ENCODE assay signal across 8 cellular contexts in the genomic region with DNA sequence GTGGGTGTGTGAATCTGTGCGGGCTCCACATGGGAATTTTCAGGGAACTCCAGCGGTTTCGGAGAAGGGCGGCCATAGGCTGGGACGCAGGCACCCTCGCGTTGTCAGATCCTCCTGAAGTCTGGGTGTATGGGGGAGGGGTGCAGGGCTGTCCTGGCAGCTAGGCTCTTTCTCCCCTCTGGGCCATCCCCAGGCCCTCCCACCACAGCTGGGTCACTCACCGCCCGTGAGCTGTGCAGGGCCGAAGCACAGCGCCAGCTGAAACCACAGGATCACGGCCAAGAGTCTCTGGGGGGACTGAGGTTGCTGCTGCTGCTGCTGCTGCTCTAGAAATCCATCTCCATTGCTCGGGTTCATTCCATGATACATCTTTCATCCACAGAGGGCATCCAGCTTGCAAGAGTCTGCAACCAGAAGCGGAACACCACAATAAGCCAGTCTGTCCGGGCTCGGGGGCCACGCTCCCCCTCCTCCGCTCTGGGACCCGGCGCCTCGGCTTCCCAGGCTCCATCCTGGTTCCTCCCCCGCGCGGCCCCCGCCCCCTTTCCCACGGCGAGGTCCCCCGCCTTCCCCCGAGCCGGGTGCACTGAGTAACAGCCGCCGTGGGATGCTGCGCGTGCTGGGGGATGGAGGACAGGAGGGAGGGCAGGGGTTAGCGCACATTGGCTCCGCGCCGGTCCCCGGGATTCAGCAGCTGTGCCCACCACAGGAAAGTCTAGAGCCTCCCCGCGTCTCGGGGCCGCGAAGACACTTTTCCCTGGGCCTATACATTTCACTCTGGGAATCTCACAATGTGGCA. TPM values are rescaled to one million over a fixed set of nuclear protein-coding genes. Genes with fewer than 3 reads are reported as not detected.
DNase-seq lines count a peak whose midpoint lies in the region; ATAC-seq and TF ChIP-seq lines count a peak whose summit lies in the region.

No MANE protein-coding gene starts in this region.

- H3K27ac ChIP-seq in parathyroid adenoma, result peak overlapping the region; percentile 7

- no peaks in the 10 kb centered on the region for H3K27me3 ChIP-seq in parathyroid adenoma (ENCODE audit: control insufficient read depth, insufficient read depth, low read length)

- peaks cover 3% of the 10 kb centered on the region for H3K4me1 ChIP-seq in parathyroid adenoma

- no peak for ATAC-seq in HG03342 (IDR thresholded peaks at IDR 0.05; ENCODE audit: unreplicated experiment)

- peak overlapping the region; percentile 68 for H2AFZ ChIP-seq in parathyroid adenoma

- H3K4me2 ChIP-seq in parathyroid adenoma (ENCODE audit: low read length), result peak overlapping the region; percentile 74

- TF ChIP-seq CTCF in parathyroid adenoma (IDR thresholded peaks at IDR 0.05), result no peak

- H3K4me3 ChIP-seq in parathyroid adenoma (ENCODE audit: low read depth, low read length), result peak overlapping the region; percentile 35

- no peaks in the 10 kb centered on the region for H3K36me3 ChIP-seq in parathyroid adenoma (ENCODE audit: control insufficient read depth, insufficient read depth, low read length)

- H3K9ac ChIP-seq in parathyroid adenoma, result no peak overlapping the region

- DNase-seq in Daoy (ENCODE audit: low read depth) (peak; percentile 79), NCI-H2171 (lab: John Stamatoyannopoulos, UW) (peak; percentile 59), globus pallidus (ENCODE audit: low spot score) (peak; percentile 24), UCSD-AML1 (lab: John Stamatoyannopoulos, UW; ENCODE audit: unreplicated experiment) (no peak), mesenteric fat pad (ENCODE audit: low spot score) (no peak)
- DNase-seq in activated naive CD4-positive, alpha-beta T cell treated with Interleukin-2 at 50 U/mL for 16 hours, result peak; percentile 39

- no peaks in the 10 kb centered on the region for H3K9me3 ChIP-seq in parathyroid adenoma (ENCODE audit: control insufficient read depth, low read length)

- H3K79me2 ChIP-seq in parathyroid adenoma, result no peaks in the 10 kb centered on the region

RNA-seq across cellular contexts. Expression of gene SUSD4, which starts 0.7 kb away (rescaled TPM):
- 26.9 and 29.0 TPM in 2 replicates for total RNA-seq in Daoy (2014; rRNA removed; shearing (Covaris generic))
- total RNA-seq in mesenteric fat pad, result not detected

RNA-seq across cellular contexts. Expression of gene CCDC185, which starts 30.0 kb away (rescaled TPM):
- 0.06 and 0.11 TPM in 2 replicates for total RNA-seq in Daoy (2014; rRNA removed; shearing (Covaris generic))
- total RNA-seq in mesenteric fat pad, result not detected

Comparison
In these comparisons a context has a peak if more than half of its experiments do, and no peak if none do; other contexts are left out.
1. DNase-seq: peak in Daoy (single experiment), NCI-H2171 (single experiment), activated naive CD4-positive, alpha-beta T cell treated with Interleukin-2 at 50 U/mL for 16 hours (single experiment) and globus pallidus (single experiment); none in UCSD-AML1 (single experiment) and mesenteric fat pad (single experiment).
2. RNA of gene SUSD4, which starts 0.7 kb away (total RNA-seq): 26.9 to 29.0 TPM in Daoy; not detected in mesenteric fat pad (single experiment); every median in the first group is over 10 times any median in the second.